ENCODE assay signal across 16 cellular contexts in the genomic region with DNA sequence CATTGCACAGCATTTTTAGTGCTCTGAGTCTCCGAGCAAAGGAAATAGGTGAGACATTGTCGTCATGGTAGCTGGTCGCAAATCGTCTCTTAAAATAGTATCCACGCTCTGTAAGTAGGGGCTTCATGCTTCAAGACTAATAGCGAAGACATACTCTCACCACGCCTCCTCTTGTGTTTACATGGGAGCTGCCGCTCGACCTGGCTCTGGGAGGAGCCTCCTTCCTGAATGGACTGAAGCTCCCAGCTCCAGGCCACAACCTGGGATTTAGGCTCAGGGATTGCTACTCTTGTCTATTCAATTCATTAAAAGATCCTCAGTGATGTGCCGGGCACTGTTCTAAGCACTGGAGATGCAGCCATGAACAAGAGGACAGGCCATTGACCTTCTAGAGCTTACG.
"Had no signal": no experiment of that assay in that cellular context is flagged by ENCODE, and none has a peak within 500 bp of the region (broad histone marks: within the 10 kb centered on the region; RNA-seq: fewer than 3 reads in every experiment).

No MANE protein-coding gene starts in this region.

- H3K27me3 Mint-ChIP-seq: natural killer cell treated with Interleukin-12 subunit alpha and Interleukin-12 subunit beta and Interleukin-15 and Interleukin-18, amount 100 ng/mL, for 72 hours; stimulated activated naive B cell treated with anti-CD40 and anti-IgM and Interleukin-4, amounts not matched to agents 10 μg/mL and 1 μg/mL and 100 μg/mL, for 72 hours; stimulated activated naive CD8-positive, alpha-beta T cell treated with anti-CD3 and anti-CD28 coated beads, Interleukin-15, amount 100 ng/mL, for 72 hours had no signal

- H3K27ac Mint-ChIP-seq: mesothelial cell of epicardium; natural killer cell treated with Interleukin-12 subunit alpha and Interleukin-12 subunit beta and Interleukin-15 and Interleukin-18, amount 100 ng/mL, for 72 hours; stimulated activated naive B cell treated with anti-CD40 and anti-IgM and Interleukin-4, amounts not matched to agents 10 μg/mL and 1 μg/mL and 100 μg/mL, for 72 hours; stimulated activated naive CD8-positive, alpha-beta T cell treated with anti-CD3 and anti-CD28 coated beads, Interleukin-15, amount 100 ng/mL, for 72 hours had no signal

- H3K36me3 Mint-ChIP-seq: mesothelial cell of epicardium; natural killer cell treated with Interleukin-12 subunit alpha and Interleukin-12 subunit beta and Interleukin-15 and Interleukin-18, amount 100 ng/mL, for 72 hours; stimulated activated naive B cell treated with anti-CD40 and anti-IgM and Interleukin-4, amounts not matched to agents 10 μg/mL and 1 μg/mL and 100 μg/mL, for 72 hours had no signal

- H3K4me3 Mint-ChIP-seq: mesothelial cell of epicardium; natural killer cell treated with Interleukin-12 subunit alpha and Interleukin-12 subunit beta and Interleukin-15 and Interleukin-18, amount 100 ng/mL, for 72 hours; stimulated activated naive B cell treated with anti-CD40 and anti-IgM and Interleukin-4, amounts not matched to agents 10 μg/mL and 1 μg/mL and 100 μg/mL, for 72 hours; stimulated activated naive CD8-positive, alpha-beta T cell treated with anti-CD3 and anti-CD28 coated beads, Interleukin-15, amount 100 ng/mL, for 72 hours had no signal

- FAIRE-seq: keratinocyte had no signal

- DNase-seq: effector memory CD4-positive, alpha-beta T cell; gastrocnemius medialis; left lung; psoas muscle; retina; spleen; stimulated activated CD4-positive, alpha-beta T cell treated with anti-CD3 and anti-CD28 coated beads, Interleukin-15, amount 100 ng/mL, for 24 hours; stimulated activated CD4-positive, alpha-beta T cell treated with anti-CD3 and anti-CD28 coated beads, Interleukin-1b, Interleukin-23, amount 100 ng/mL, for 48 hours; stimulated activated CD4-positive, alpha-beta T cell treated with anti-CD3 and anti-CD28 coated beads, Interleukin-4, amount 100 ng/mL, for 24 hours; stimulated activated naive B cell treated with anti-CD40 and anti-IgM and Interleukin-4, amounts not matched to agents 10 μg/mL and 1 μg/mL and 100 μg/mL, for 72 hours; stimulated activated naive CD8-positive, alpha-beta T cell treated with anti-CD3 and anti-CD28 coated beads, Interleukin-15, amount 100 ng/mL, for 72 hours; testis had no signal

- ATAC-seq: gastrocnemius medialis; left lung; psoas muscle; sciatic nerve; stimulated activated naive B cell treated with anti-CD40 and anti-IgM and Interleukin-4, amounts not matched to agents 10 μg/mL and 1 μg/mL and 100 μg/mL, for 72 hours; stimulated activated naive CD8-positive, alpha-beta T cell treated with anti-CD3 and anti-CD28 coated beads, Interleukin-15, amount 100 ng/mL, for 72 hours had no signal

- H3K4me1 Mint-ChIP-seq: mesothelial cell of epicardium; stimulated activated naive B cell treated with anti-CD40 and anti-IgM and Interleukin-4, amounts not matched to agents 10 μg/mL and 1 μg/mL and 100 μg/mL, for 72 hours; stimulated activated naive CD8-positive, alpha-beta T cell treated with anti-CD3 and anti-CD28 coated beads, Interleukin-15, amount 100 ng/mL, for 72 hours had no signal

- H3K9me3 Mint-ChIP-seq: mesothelial cell of epicardium had no signal
